1 cellular context compared by ENCODE assay signal in the genomic region with DNA sequence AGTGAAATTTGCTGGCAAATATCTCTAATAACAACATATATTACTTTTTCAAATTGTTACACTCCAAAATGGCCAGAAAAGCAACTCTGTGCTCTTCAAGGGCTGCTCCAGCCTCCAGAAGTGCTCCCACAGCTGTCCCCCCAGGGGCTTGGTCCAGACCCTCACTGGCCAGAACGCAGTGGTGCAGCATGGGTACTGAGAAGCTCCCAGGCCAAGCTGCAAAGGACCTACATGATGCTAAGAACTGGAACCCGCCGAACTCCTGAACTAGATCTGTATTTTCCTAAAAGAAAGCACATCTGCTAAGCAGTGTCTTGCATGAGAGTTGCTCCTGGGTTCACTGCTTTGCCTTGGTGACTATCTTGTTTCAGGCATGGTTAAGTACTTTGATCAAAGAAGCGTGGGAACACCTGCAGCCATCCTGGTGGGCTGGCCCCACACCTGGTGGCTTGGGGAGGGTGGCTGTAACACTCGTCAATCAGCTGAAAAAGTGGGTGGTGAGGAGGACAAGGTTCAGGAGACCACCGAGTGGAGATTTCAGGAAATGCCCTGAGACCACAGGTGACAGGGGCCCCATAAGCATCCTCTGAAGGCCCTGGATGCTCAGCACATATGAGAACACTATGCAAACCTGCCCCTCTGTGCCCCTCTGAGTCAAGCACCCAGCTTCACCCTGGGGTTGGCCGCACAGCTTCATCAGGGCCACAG.
A peak's percentile ranks its signal among the peaks of the same experiment; 100 is the strongest.
TF ChIP-seq lines count a peak whose summit lies in the region.

No MANE protein-coding gene starts in this region.

TF ChIP-seq in GM12878, 131 proteins besides CTCF, POLR2A, EP300 and RAD21 (continued from another document):
- TF ChIP-seq, protein P1, sequence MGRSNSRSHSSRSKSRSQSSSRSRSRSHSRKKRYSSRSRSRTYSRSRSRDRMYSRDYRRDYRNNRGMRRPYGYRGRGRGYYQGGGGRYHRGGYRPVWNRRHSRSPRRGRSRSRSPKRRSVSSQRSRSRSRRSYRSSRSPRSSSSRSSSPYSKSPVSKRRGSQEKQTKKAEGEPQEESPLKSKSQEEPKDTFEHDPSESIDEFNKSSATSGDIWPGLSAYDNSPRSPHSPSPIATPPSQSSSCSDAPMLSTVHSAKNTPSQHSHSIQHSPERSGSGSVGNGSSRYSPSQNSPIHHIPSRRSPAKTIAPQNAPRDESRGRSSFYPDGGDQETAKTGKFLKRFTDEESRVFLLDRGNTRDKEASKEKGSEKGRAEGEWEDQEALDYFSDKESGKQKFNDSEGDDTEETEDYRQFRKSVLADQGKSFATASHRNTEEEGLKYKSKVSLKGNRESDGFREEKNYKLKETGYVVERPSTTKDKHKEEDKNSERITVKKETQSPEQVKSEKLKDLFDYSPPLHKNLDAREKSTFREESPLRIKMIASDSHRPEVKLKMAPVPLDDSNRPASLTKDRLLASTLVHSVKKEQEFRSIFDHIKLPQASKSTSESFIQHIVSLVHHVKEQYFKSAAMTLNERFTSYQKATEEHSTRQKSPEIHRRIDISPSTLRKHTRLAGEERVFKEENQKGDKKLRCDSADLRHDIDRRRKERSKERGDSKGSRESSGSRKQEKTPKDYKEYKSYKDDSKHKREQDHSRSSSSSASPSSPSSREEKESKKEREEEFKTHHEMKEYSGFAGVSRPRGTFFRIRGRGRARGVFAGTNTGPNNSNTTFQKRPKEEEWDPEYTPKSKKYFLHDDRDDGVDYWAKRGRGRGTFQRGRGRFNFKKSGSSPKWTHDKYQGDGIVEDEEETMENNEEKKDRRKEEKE (IDR thresholded peaks at IDR 0.05), result no peak
- peak; percentile 19; the same call in 1 of the 2 replicates for TF ChIP-seq TCF12 (IDR thresholded peaks at IDR 0.05; ENCODE audit: low read depth, low read length)
TF ChIP-seq in GM12878: peak in this region for 5.
